ENCODE assay signal across 12 cellular contexts in genomic region chr10:9608592-9608991, GRCh38.
DNase-seq lines count a peak whose midpoint lies in the region; ATAC-seq and TF ChIP-seq lines count a peak whose summit lies in the region.
"Had no signal": no experiment of that assay in that cellular context is flagged by ENCODE, and none has a peak within 500 bp of the region (broad histone marks: within the 10 kb centered on the region; RNA-seq: fewer than 3 reads in every experiment).

No MANE protein-coding gene starts in this region.

- CTCF ChIA-PET in IMR-90 (lab: Yijun Ruan, JAX) = interaction anchor here (0.5 to 1.7 kb wide), 9 partner anchors 12 to 1427 kb away, joined by 3 to 8 read pairs (median 4); no protein-coding TSS in a partner anchor

- intact Hi-C loops in IMR-90 (cut with micrococcal nuclease) = loop anchor here (1.0 to 10.0 kb wide), 8 partner anchors 182 to 1864 kb away; no protein-coding TSS in a partner anchor

- H3K9me3 ChIP-seq in IMR-90 (ENCODE audit: control insufficient read depth, insufficient read depth, low read length) (no peaks in the 10 kb centered on the region), endodermal cell (ENCODE audit: control insufficient read depth, low read length) (peaks cover 3% of the 10 kb centered on the region)
- H3K9me3 ChIP-seq: ascending aorta, sigmoid colon had no signal

- TF ChIP-seq CTCF in IMR-90 (conservative IDR thresholded peaks at IDR 0.05; ENCODE audit: low read depth, low read length) (peak; percentile 82), endodermal cell (conservative IDR thresholded peaks at IDR 0.05) (peak; percentile 83), nephron (IDR thresholded peaks at IDR 0.05; ENCODE audit: unreplicated experiment in 3 of 3) (peak; percentile 57 to 77 (median 64))

- no peak overlapping the region for H2BK120ac ChIP-seq in IMR-90 (ENCODE audit: low read depth, low read length)

- TF ChIP-seq RAD21 in IMR-90 (IDR thresholded peaks at IDR 0.05; ENCODE audit: low read length) = peak; percentile 87

- no peak overlapping the region for H2BK15ac ChIP-seq in IMR-90 (ENCODE audit: low read depth, low read length)

- no peaks in the 10 kb centered on the region for H3K9me1 ChIP-seq in IMR-90 (ENCODE audit: insufficient read depth, low read length)

- H4K8ac ChIP-seq in IMR-90 (ENCODE audit: low read depth in 2 of 2, low read length in 2 of 2) = no peak overlapping the region; a peak in 1 of 4 replicates

- H3K27me3 Mint-ChIP-seq in endodermal cell (ENCODE audit: insufficient read depth) (no peaks in the 10 kb centered on the region), nephron (ENCODE audit: low read depth) (peaks cover 7% of the 10 kb centered on the region)

- no peak overlapping the region for H2AK5ac ChIP-seq in IMR-90 (ENCODE audit: low read depth, low read length)

- dilution Hi-C loops in IMR-90 (cut with HindIII; ENCODE audit: low sequenced_read_pairs, unreplicated experiment) = no loop called here

- H3K27me3 ChIP-seq in IMR-90 (ENCODE audit: control insufficient read depth, insufficient read depth, low read length) (no peaks in the 10 kb centered on the region), endodermal cell (ENCODE audit: control insufficient read depth, insufficient read depth, low read length, poor library complexity, severe bottlenecking) (no peaks in the 10 kb centered on the region)
- H3K27me3 ChIP-seq: ascending aorta, sigmoid colon had no signal

- no peaks in the 10 kb centered on the region for H3K9me3 Mint-ChIP-seq in endodermal cell
- no peaks in the 10 kb centered on the region for H3K9me3 Mint-ChIP-seq in nephron
- H3K9me3 Mint-ChIP-seq: T-cell had no signal

- no peaks in the 10 kb centered on the region for H4K20me1 ChIP-seq in IMR-90 (ENCODE audit: insufficient read depth, low read length)

- no peak overlapping the region for H3K23ac ChIP-seq in IMR-90 (ENCODE audit: low read depth, low read length)

- H3K27ac ChIP-seq in IMR-90 (ENCODE audit: insufficient read depth, low read length) = no peak overlapping the region
- no peak overlapping the region for H3K27ac ChIP-seq in endodermal cell (ENCODE audit: low read depth, low read length)
- H3K27ac ChIP-seq: ascending aorta, sigmoid colon had no signal

- H3K18ac ChIP-seq in IMR-90 (ENCODE audit: low read depth, low read length) = no peak overlapping the region

- H4K91ac ChIP-seq in IMR-90 (ENCODE audit: insufficient read depth, low read depth, low read length) = no peak overlapping the region

- no TSS peak for BruUV-seq in IMR-90 (replicated peaks; lab: Mats Ljungman, UMichigan)

- H3K9ac ChIP-seq in IMR-90 (ENCODE audit: low read depth, low read length) = no peak overlapping the region
- H3K9ac ChIP-seq in endodermal cell (ENCODE audit: extremely low read depth, low read length, poor library complexity, severe bottlenecking) = no peak overlapping the region

- H2BK5ac ChIP-seq in IMR-90 (ENCODE audit: low read depth, low read length, poor library complexity, severe bottlenecking) = no peak overlapping the region

- H2AK9ac ChIP-seq in IMR-90 (replicated peaks; ENCODE audit: low read depth, low read length, poor library complexity) = no peak overlapping the region

- no peaks in the 10 kb centered on the region for H3K36me3 Mint-ChIP-seq in endodermal cell (ENCODE audit: low read depth)
- H3K36me3 Mint-ChIP-seq in nephron (ENCODE audit: low read depth) = no peaks in the 10 kb centered on the region
- H3K36me3 Mint-ChIP-seq: T-cell had no signal

- no peak overlapping the region for H3K4me2 ChIP-seq in IMR-90 (ENCODE audit: low read depth, low read length)

- no peak overlapping the region for H3K4ac ChIP-seq in IMR-90 (ENCODE audit: low read depth, low read length)

- H4K5ac ChIP-seq in IMR-90 (ENCODE audit: low read depth, low read length) = no peak overlapping the region

- H3K4me3 ChIP-seq in IMR-90 (ENCODE audit: insufficient read depth, low read depth, low read length) (no peak overlapping the region), endodermal cell (ENCODE audit: low read length) (no peak overlapping the region)
- H3K4me3 ChIP-seq: ascending aorta, sigmoid colon had no signal

- no peak overlapping the region for H3K27ac Mint-ChIP-seq in endodermal cell
- H3K27ac Mint-ChIP-seq in nephron = peak overlapping the region in 1 of 3 experiments; percentile 73
- H3K27ac Mint-ChIP-seq: T-cell had no signal

- H3K79me1 ChIP-seq in IMR-90 (ENCODE audit: low read depth in 1 of 2, low read length in 2 of 2) = no peaks in the 10 kb centered on the region

- POLR2A ChIA-PET in IMR-90 (lab: Charles Lee; ENCODE audit: unreplicated experiment) = no interaction called here

- no peaks in the 10 kb centered on the region for H3K36me3 ChIP-seq in IMR-90 (ENCODE audit: control insufficient read depth, insufficient read depth, low read length)
- no peaks in the 10 kb centered on the region for H3K36me3 ChIP-seq in endodermal cell (ENCODE audit: control insufficient read depth, insufficient read depth, low read length)
- H3K36me3 ChIP-seq: ascending aorta, sigmoid colon had no signal

- no peak overlapping the region for H3K56ac ChIP-seq in IMR-90 (ENCODE audit: extremely low read depth, insufficient read depth, low read length)

- H3K4me3 Mint-ChIP-seq in endodermal cell (no peak overlapping the region), nephron (no peak overlapping the region)
- H3K4me3 Mint-ChIP-seq: T-cell had no signal

- no peak overlapping the region for H3K14ac ChIP-seq in IMR-90 (replicated peaks; ENCODE audit: low read depth, low read length)

- peaks cover 15% of the 10 kb centered on the region for H3K4me1 Mint-ChIP-seq in endodermal cell
- H3K4me1 Mint-ChIP-seq in nephron = peaks cover 7% of the 10 kb centered on the region
- H3K4me1 Mint-ChIP-seq: T-cell had no signal

- in situ Hi-C loops in IMR-90 (cut with MboI; ENCODE audit: low sequenced_read_pairs) = loop anchor here (10.0 to 25.0 kb wide), 3 partner anchors 1066 to 1666 kb away; no protein-coding TSS in a partner anchor

- no peak overlapping the region for H2AFZ ChIP-seq in IMR-90 (replicated peaks; ENCODE audit: low read length, poor library complexity)

- DNase-seq in AG20443 (ENCODE audit: low spot score) (peak; percentile 14), IMR-90 (peak; percentile 50), endodermal cell (no peak), occipital lobe (lab: John Stamatoyannopoulos, UW) (no peak), C1 segment of cervical spinal cord (lab: John Stamatoyannopoulos, UW) (no peak), DMS 273 (lab: John Stamatoyannopoulos, UW; ENCODE audit: unreplicated experiment) (no peak), DMS 273 treated with DMSO at 0.1 percent for 48 hours (lab: John Stamatoyannopoulos, UW) (no peak)
- DNase-seq: sigmoid colon, T-cell had no signal

- ATAC-seq in IMR-90 (ENCODE audit: low read depth) = peak; percentile 82
- ATAC-seq: HepG2, T-cell had no signal

- no peak for TF ChIP-seq POLR2A in IMR-90 (IDR thresholded peaks at IDR 0.05; ENCODE audit: low read depth, low read length)

- H3K4me1 ChIP-seq in IMR-90 (ENCODE audit: control insufficient read depth, insufficient read depth, low read length) (0 out of 2 replicates have a peak, but pooled peaks cover 1% of the 10 kb centered on the region), endodermal cell (ENCODE audit: control insufficient read depth, insufficient read depth, low read length) (no peaks in the 10 kb centered on the region)
- H3K4me1 ChIP-seq: ascending aorta, sigmoid colon had no signal

- no peak overlapping the region for H2BK20ac ChIP-seq in IMR-90 (ENCODE audit: low read depth, low read length)

TF ChIP-seq in IMR-90, 13 proteins besides CTCF, POLR2A, EP300 and RAD21:
- TF ChIP-seq, protein P1, sequence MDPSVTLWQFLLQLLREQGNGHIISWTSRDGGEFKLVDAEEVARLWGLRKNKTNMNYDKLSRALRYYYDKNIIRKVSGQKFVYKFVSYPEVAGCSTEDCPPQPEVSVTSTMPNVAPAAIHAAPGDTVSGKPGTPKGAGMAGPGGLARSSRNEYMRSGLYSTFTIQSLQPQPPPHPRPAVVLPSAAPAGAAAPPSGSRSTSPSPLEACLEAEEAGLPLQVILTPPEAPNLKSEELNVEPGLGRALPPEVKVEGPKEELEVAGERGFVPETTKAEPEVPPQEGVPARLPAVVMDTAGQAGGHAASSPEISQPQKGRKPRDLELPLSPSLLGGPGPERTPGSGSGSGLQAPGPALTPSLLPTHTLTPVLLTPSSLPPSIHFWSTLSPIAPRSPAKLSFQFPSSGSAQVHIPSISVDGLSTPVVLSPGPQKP (IDR thresholded peaks at IDR 0.05; ENCODE audit: borderline replicate concordance, low read depth, low read length) = no peak
- TF ChIP-seq SMC3 (IDR thresholded peaks at IDR 0.05; ENCODE audit: low read depth, low read length) (peak; percentile 67), CEBPB (IDR thresholded peaks at IDR 0.05; ENCODE audit: low read depth, low read length) (no peak), MAZ (IDR thresholded peaks at IDR 0.05; ENCODE audit: borderline replicate concordance, low read depth, low read length) (no peak)

Comparison
In these comparisons a context has a peak if more than half of its experiments do, and no peak if none do; other contexts are left out.
1. DNase-seq: peak in AG20443 (single experiment) and IMR-90 (single experiment); none in endodermal cell (single experiment), occipital lobe (single experiment), C1 segment of cervical spinal cord (0 of 14), DMS 273 (single experiment) and DMS 273 treated with DMSO at 0.1 percent for 48 hours (single experiment).
2. Peak in every context shown above with its lines, with median percentiles within 50 percentile points of each other: CTCF ChIP-seq.